ENCODE assay signal across 8 cellular contexts in genomic region chr3:183298708-183299153, GRCh38. TPM values are rescaled to one million over a fixed set of nuclear protein-coding genes. Genes with fewer than 3 reads are reported as not detected.
DNase-seq lines count a peak whose midpoint lies in the region; ATAC-seq and TF ChIP-seq lines count a peak whose summit lies in the region.

No MANE protein-coding gene starts in this region.

- peaks cover 2% of the 10 kb centered on the region for H3K4me1 Mint-ChIP-seq in progenitor cell of endocrine pancreas (ENCODE audit: low read depth)

- peak; percentile 54; the same call in 2 of the 3 replicates for ATAC-seq in RWPE2 (ENCODE audit: low read depth)
- ATAC-seq in HG02884 (IDR thresholded peaks at IDR 0.05; ENCODE audit: unreplicated experiment) = no peak

- DNase-seq in HL-60 (ENCODE audit: low read depth in 1 of 2, low spot score in 1 of 2) (peak; percentile 78 to 89), RWPE2 (ENCODE audit: low spot score) (peak; percentile 70), fibroblast of the conjunctiva (ENCODE audit: low read depth) (peak; percentile 93), progenitor cell of endocrine pancreas (ENCODE audit: low spot score, unreplicated experiment) (no peak), NCI-H1436 (lab: John Stamatoyannopoulos, UW) (no peak), NCI-H128 (lab: John Stamatoyannopoulos, UW; ENCODE audit: unreplicated experiment) (no peak), activated gamma-delta T cell treated with Interleukin-2 at 50 U/mL for 16 hours (no peak)

- H3K9me3 Mint-ChIP-seq in progenitor cell of endocrine pancreas (ENCODE audit: low read depth) = no peaks in the 10 kb centered on the region

- H3K36me3 ChIP-seq in RWPE2 (ENCODE audit: low read depth) = peaks cover 19% of the 10 kb centered on the region; the same call in 1 of the 2 replicates

- no peaks in the 10 kb centered on the region for H3K27me3 Mint-ChIP-seq in progenitor cell of endocrine pancreas

- peaks cover 6% of the 10 kb centered on the region for H3K36me3 Mint-ChIP-seq in progenitor cell of endocrine pancreas (ENCODE audit: insufficient read depth)

- H3K4me3 ChIP-seq in HL-60 (replicated peaks; ENCODE audit: insufficient read depth, low read length) (no peak overlapping the region), RWPE2 (ENCODE audit: severe bottlenecking) (no peak overlapping the region)

- H3K9me3 ChIP-seq in RWPE2 (ENCODE audit: severe bottlenecking) = no peaks in the 10 kb centered on the region

- TF ChIP-seq CTCF in HL-60 (IDR thresholded peaks at IDR 0.05; ENCODE audit: insufficient read depth, low read length) = no peak
- TF ChIP-seq CTCF in RWPE2 (IDR thresholded peaks at IDR 0.05; ENCODE audit: poor library complexity, severe bottlenecking) = no peak
- no peak for TF ChIP-seq CTCF in progenitor cell of endocrine pancreas (IDR thresholded peaks at IDR 0.05; ENCODE audit: unreplicated experiment)

- peak overlapping the region; percentile 84 for H3K27ac Mint-ChIP-seq in progenitor cell of endocrine pancreas

- H3K27ac ChIP-seq in HL-60 (replicated peaks) = peak overlapping the region; percentile 9; the same call in 1 of the 2 replicates
- no peak overlapping the region for H3K27ac ChIP-seq in RWPE2 (ENCODE audit: poor library complexity, severe bottlenecking)

- H3K4me1 ChIP-seq in RWPE2 (ENCODE audit: insufficient read depth, poor library complexity, severe bottlenecking) = peaks cover 41% of the 10 kb centered on the region

- H3K27me3 ChIP-seq in HL-60 (ENCODE audit: insufficient read depth, poor library complexity, severe bottlenecking) (no peaks in the 10 kb centered on the region), RWPE2 (ENCODE audit: insufficient read depth, poor library complexity, severe bottlenecking) (no peaks in the 10 kb centered on the region)

- H3K4me3 Mint-ChIP-seq in progenitor cell of endocrine pancreas (ENCODE audit: low read depth) = no peak overlapping the region

RNA-seq across cellular contexts. Expression of gene B3GNT5, which starts 45.7 kb away (rescaled TPM):
- total RNA-seq in progenitor cell of endocrine pancreas = 26.7 and 28.4 TPM in 2 replicates

Comparison
In these comparisons a context has a peak if more than half of its experiments do, and no peak if none do; other contexts are left out.
1. DNase-seq: peak in HL-60 (2 of 2), RWPE2 (single experiment) and fibroblast of the conjunctiva (single experiment); none in progenitor cell of endocrine pancreas (single experiment), NCI-H1436 (single experiment), NCI-H128 (single experiment) and activated gamma-delta T cell treated with Interleukin-2 at 50 U/mL for 16 hours (single experiment).